ENCODE assay signal across 4 cellular contexts in the genomic region with DNA sequence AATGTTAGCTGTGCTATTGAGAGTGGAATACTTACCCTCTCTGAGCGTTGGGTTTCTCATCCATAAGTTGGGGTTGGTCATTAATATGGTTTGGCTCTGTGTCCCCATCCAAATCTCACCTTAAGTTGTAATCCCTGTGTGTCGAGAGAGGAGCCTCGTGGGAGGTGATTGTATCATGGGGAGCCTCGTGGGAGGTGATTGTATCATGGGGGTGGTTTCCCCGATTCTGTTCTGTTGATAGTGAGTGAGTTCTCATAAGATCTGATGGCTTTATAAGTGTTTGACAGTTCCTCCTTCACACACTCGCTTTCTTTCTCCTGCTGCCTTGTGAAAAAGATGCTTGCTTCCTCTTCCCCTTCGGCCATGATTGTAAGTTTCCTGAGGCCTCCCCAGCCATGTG.
"Had no signal": no experiment of that assay in that cellular context is flagged by ENCODE, and none has a peak within 500 bp of the region (broad histone marks: within the 10 kb centered on the region; RNA-seq: fewer than 3 reads in every experiment).

No MANE protein-coding gene starts in this region.

- H3K4me3 ChIP-seq: HAP-1 had no signal

- H3K36me3 ChIP-seq: HAP-1 had no signal

- H3K9me3 ChIP-seq: HAP-1 had no signal

- H3K4me1 ChIP-seq: HAP-1 had no signal

- DNase-seq: GOT3, H7, HFFc6 had no signal
